ENCODE assay signal across 8 cellular contexts in genomic region chr17:7589204-7589868, GRCh38. TPM values are rescaled to one million over a fixed set of nuclear protein-coding genes. Genes with fewer than 3 reads are reported as not detected.
DNase-seq lines count a peak whose midpoint lies in the region; ATAC-seq and TF ChIP-seq lines count a peak whose summit lies in the region.

No MANE protein-coding gene starts in this region.

- H3K79me1 ChIP-seq in mesendoderm (ENCODE audit: low read length), result peaks cover 2% of the 10 kb centered on the region

- no peaks in the 10 kb centered on the region for H3K9me3 ChIP-seq in BLaER1 treated with 17β-estradiol and CSF1 and Interleukin-3, amounts not matched to agents 10 nM and 100 nM (replicated peaks in 1 of 11)

- no peak overlapping the region for H2BK120ac ChIP-seq in mesendoderm (ENCODE audit: low read depth, low read length)

- H4K5ac ChIP-seq in mesendoderm (ENCODE audit: low read length), result peak overlapping the region; percentile 56

- peak overlapping the region; percentile 27 to 95 (median 59); a peak in 21 of 22 replicates for H3K4me2 ChIP-seq in BLaER1 treated with 17β-estradiol and CSF1 and Interleukin-3, amounts not matched to agents 10 nM and 100 nM
- H3K4me2 ChIP-seq in mesendoderm (ENCODE audit: low read length), result peak overlapping the region; percentile 97

- peaks cover 44 to 91% (median 81%) of the 10 kb centered on the region in 11 experiments for H3K36me3 ChIP-seq in BLaER1 treated with 17β-estradiol and CSF1 and Interleukin-3, amounts not matched to agents 10 nM and 100 nM
- peaks cover 1% of the 10 kb centered on the region for H3K36me3 ChIP-seq in mesendoderm (ENCODE audit: control insufficient read depth, insufficient read depth, low read length)

- H3K4me3 ChIP-seq in BLaER1 treated with 17β-estradiol and CSF1 and Interleukin-3, amounts not matched to agents 10 nM and 100 nM, result no peak overlapping the region
- peak overlapping the region; percentile 94 for H3K4me3 ChIP-seq in epithelial cell of esophagus (ENCODE audit: low read length)
- peak overlapping the region; percentile 60 for H3K4me3 ChIP-seq in mesendoderm (ENCODE audit: low read length)

- H3K4ac ChIP-seq in mesendoderm (ENCODE audit: low read depth, low read length), result peak overlapping the region; percentile 20

- H3K23ac ChIP-seq in mesendoderm (ENCODE audit: low read length), result peak overlapping the region; percentile 89

- H2BK5ac ChIP-seq in mesendoderm (ENCODE audit: low read length), result no peak overlapping the region

- peaks cover 1% of the 10 kb centered on the region for H3K79me2 ChIP-seq in mesendoderm (ENCODE audit: control insufficient read depth, insufficient read depth, low read length)

- WGBS in mesendoderm (ENCODE audit: extremely low coverage, insufficient coverage, low lambda C conversion rate), result no CpG with 5 or more reads among the region's 56 CpGs

- no peak overlapping the region for H4K8ac ChIP-seq in mesendoderm (ENCODE audit: low read depth, low read length)

- no peaks in the 10 kb centered on the region for H3K27me3 ChIP-seq in BLaER1 treated with 17β-estradiol and CSF1 and Interleukin-3, amounts not matched to agents 10 nM and 100 nM
- no peaks in the 10 kb centered on the region for H3K27me3 ChIP-seq in mesendoderm (ENCODE audit: insufficient read depth, low read length, poor library complexity)

- peak overlapping the region in 10 of 11 experiments; percentile 8 to 67 (median 48); a peak in 16 of 22 replicates for H3K9ac ChIP-seq in BLaER1 treated with 17β-estradiol and CSF1 and Interleukin-3, amounts not matched to agents 10 nM and 100 nM
- H3K9ac ChIP-seq in mesendoderm (ENCODE audit: low read length), result peak overlapping the region; percentile 93

- H3K4me1 ChIP-seq in BLaER1 treated with 17β-estradiol and CSF1 and Interleukin-3, amounts not matched to agents 10 nM and 100 nM, result peaks cover 31 to 60% (median 51%) of the 10 kb centered on the region in 10 experiments
- peaks cover 3% of the 10 kb centered on the region for H3K4me1 ChIP-seq in mesendoderm (ENCODE audit: control insufficient read depth, low read depth, low read length)

- peaks cover 0 to 55% (median 12%) of the 10 kb centered on the region in 11 experiments; a peak in 13 of 22 replicates for H4K20me1 ChIP-seq in BLaER1 treated with 17β-estradiol and CSF1 and Interleukin-3, amounts not matched to agents 10 nM and 100 nM

- peak overlapping the region; percentile 93 for H3K56ac ChIP-seq in mesendoderm (ENCODE audit: low read length)

- DNase-seq in NCI-H1105 treated with DMSO at 0.1 percent for 48 hours (lab: John Stamatoyannopoulos, UW) (peak; percentile 91), activated T-cell treated with anti-CD3 and anti-CD28 coated beads for 48 hours (ENCODE audit: low read depth) (peak; percentile 58), epithelial cell of esophagus (ENCODE audit: low read depth) (peak; percentile 93), mesendoderm (peak; percentile 91), KG1 (lab: John Stamatoyannopoulos, UW) (no peak)
- peak in 2 of 3 experiments; percentile 35 to 62 for DNase-seq in stimulated activated CD4-positive, alpha-beta T cell treated with anti-CD3 and anti-CD28 coated beads, TNF-alpha, amount 100 ng/mL, for 24 hours (ENCODE audit: low read depth in 3 of 3)

- H2AK5ac ChIP-seq in mesendoderm (ENCODE audit: low read length), result peak overlapping the region; percentile 45

- no peak for ATAC-seq in GM19328 (IDR thresholded peaks at IDR 0.05; ENCODE audit: unreplicated experiment)

- H3K27ac ChIP-seq in BLaER1 treated with 17β-estradiol and CSF1 and Interleukin-3, amounts not matched to agents 10 nM and 100 nM, result peak overlapping the region in 3 of 11 experiments; percentile 27 to 39 (median 32); a peak in 3 of 22 replicates
- peak overlapping the region; percentile 39 for H3K27ac ChIP-seq in mesendoderm (ENCODE audit: low read depth, low read length)

- no peak overlapping the region for H2BK15ac ChIP-seq in mesendoderm (replicated peaks; ENCODE audit: low read depth)

- peak; percentile 83 for TF ChIP-seq CTCF in epithelial cell of esophagus (IDR thresholded peaks at IDR 0.05; ENCODE audit: insufficient read depth, low read depth, low read length, missing control alignments)

- H3K18ac ChIP-seq in mesendoderm (ENCODE audit: low read length), result peak overlapping the region; percentile 78

RNA-seq across cellular contexts. Expression of gene SOX15, which starts 0.6 kb away (rescaled TPM):
- 18.2 TPM for polyA plus RNA-seq in mesendoderm (2013, experiment 1 of 2)
- 18.4 TPM for polyA plus RNA-seq in mesendoderm (2013, experiment 2 of 2)

RNA-seq across cellular contexts. Expression of gene MPDU1, which starts 5.7 kb away (rescaled TPM):
- 101 TPM for polyA plus RNA-seq in mesendoderm (2013, experiment 1 of 2)
- polyA plus RNA-seq in mesendoderm (2013, experiment 2 of 2), result 96.5 TPM

RNA-seq across cellular contexts. Expression of gene CD68, which starts 9.9 kb away (rescaled TPM):
- 0.44 TPM for polyA plus RNA-seq in mesendoderm (2013, experiment 1 of 2)
- 0.42 TPM for polyA plus RNA-seq in mesendoderm (2013, experiment 2 of 2)

RNA-seq across cellular contexts. Expression of gene FXR2, which starts 25.4 kb away (rescaled TPM):
- polyA plus RNA-seq in mesendoderm (2013, experiment 1 of 2), result 22.0 TPM
- 22.4 TPM for polyA plus RNA-seq in mesendoderm (2013, experiment 2 of 2)

RNA-seq across cellular contexts. Expression of gene SENP3, which starts 27.6 kb away (rescaled TPM):
- polyA plus RNA-seq in mesendoderm (2013, experiment 1 of 2), result 59.2 TPM
- polyA plus RNA-seq in mesendoderm (2013, experiment 2 of 2), result 55.7 TPM

Comparison
In these comparisons a context has a peak if more than half of its experiments do, and no peak if none do; other contexts are left out.
1. H3K4me3 ChIP-seq: peak in epithelial cell of esophagus (single experiment) and mesendoderm (single experiment); none in BLaER1 treated with 17β-estradiol and CSF1 and Interleukin-3, amounts not matched to agents 10 nM and 100 nM (0 of 10).